9 cellular contexts compared by ENCODE assay signal in genomic region chr6:29749668-29750067, GRCh38. TPM values are rescaled to one million over a fixed set of nuclear protein-coding genes. Genes with fewer than 3 reads are reported as not detected.
DNase-seq lines count a peak whose midpoint lies in the region; ATAC-seq and TF ChIP-seq lines count a peak whose summit lies in the region.
"Had no signal": no experiment of that assay in that cellular context is flagged by ENCODE, and none has a peak within 500 bp of the region (broad histone marks: within the 10 kb centered on the region; RNA-seq: fewer than 3 reads in every experiment).

No MANE protein-coding gene starts in this region.

- H3K9me3 ChIP-seq in adipocyte (ENCODE audit: control insufficient read depth, low read length) (no peaks in the 10 kb centered on the region), tibial artery (no peaks in the 10 kb centered on the region), MG63 (no peaks in the 10 kb centered on the region)

- ATAC-seq in activated T-cell treated with anti-CD3 and anti-CD28 coated beads, Interleukin-2, amount 50 U/mL, for 72 hours (replicated peaks in 1 of 2), result no peak

- H3K27me3 Mint-ChIP-seq in activated T-cell treated with anti-CD3 and anti-CD28 coated beads, Interleukin-2, amount 50 U/mL, for 72 hours (ENCODE audit: low read depth), result no peaks in the 10 kb centered on the region

- H3K27ac Mint-ChIP-seq in activated T-cell treated with anti-CD3 and anti-CD28 coated beads, Interleukin-2, amount 50 U/mL, for 72 hours, result peak overlapping the region; percentile 11

- H3K9me3 Mint-ChIP-seq in activated T-cell treated with anti-CD3 and anti-CD28 coated beads, Interleukin-2, amount 50 U/mL, for 72 hours, result no peaks in the 10 kb centered on the region

- H3K36me3 ChIP-seq in adipocyte (ENCODE audit: control insufficient read depth, insufficient read depth, low read length, severe bottlenecking) (no peaks in the 10 kb centered on the region), tibial artery (peaks cover 0 to 6% (median under 1%) of the 10 kb centered on the region in 3 donors), MG63 (no peaks in the 10 kb centered on the region)

- no peak overlapping the region for H3K9ac ChIP-seq in adipocyte (ENCODE audit: low read length)

- no peak for TF ChIP-seq CTCF in tibial artery (IDR thresholded peaks at IDR 0.05)

- peaks cover 5% of the 10 kb centered on the region for H3K4me1 ChIP-seq in adipocyte (ENCODE audit: control insufficient read depth, insufficient read depth, low read length)
- peaks cover 0 to 38% (median 26%) of the 10 kb centered on the region in 4 donors for H3K4me1 ChIP-seq in tibial artery

- H3K4me3 ChIP-seq in adipocyte (ENCODE audit: low read length), result peak overlapping the region; percentile 88
- peak overlapping the region; percentile 74 for H3K4me3 ChIP-seq in tibial artery
- H3K4me3 ChIP-seq in MG63, result no peak overlapping the region; the same call in 1 of the 2 replicates

- H3K36me3 Mint-ChIP-seq in activated T-cell treated with anti-CD3 and anti-CD28 coated beads, Interleukin-2, amount 50 U/mL, for 72 hours (ENCODE audit: insufficient read depth in 2 of 2), result no peaks in the 10 kb centered on the region

- DNase-seq in activated T-cell treated with anti-CD3 and anti-CD28 coated beads, Interleukin-2, amount 50 U/mL, for 72 hours, result no peak
- DNase-seq in activated T-cell treated with anti-CD3 and anti-CD28 coated beads, Interleukin-2, amount 50 U/mL, for 1 hour, result no peak
- DNase-seq in adipocyte (ENCODE audit: low read depth) (no peak), medulla oblongata (ENCODE audit: extremely low spot score) (peak; percentile 7), tibial artery (no peak), DMS79 treated with DMSO at 0.1 percent for 48 hours (lab: John Stamatoyannopoulos, UW) (no peak), GDM1 (lab: John Stamatoyannopoulos, UW) (no peak), MG63 (no peak)
- DNase-seq: NCI-H2081 treated with DMSO at 0.1 percent for 48 hours had no signal

- intact Hi-C loops in tibial artery (cut with DNase I; ENCODE audit: low total_unique reads), result loop anchor here (10.0 kb wide), 1 partner anchor 45 kb away; no protein-coding TSS in a partner anchor

- no peaks in the 10 kb centered on the region for H3K27me3 ChIP-seq in adipocyte (replicated peaks; ENCODE audit: control insufficient read depth, insufficient read depth, low read length)
- no peaks in the 10 kb centered on the region for H3K27me3 ChIP-seq in tibial artery
- H3K27me3 ChIP-seq in MG63, result no peaks in the 10 kb centered on the region

- peaks cover 38% of the 10 kb centered on the region for H3K4me1 Mint-ChIP-seq in activated T-cell treated with anti-CD3 and anti-CD28 coated beads, Interleukin-2, amount 50 U/mL, for 72 hours (ENCODE audit: low read depth)

- H3K27ac ChIP-seq in tibial artery, result peak overlapping the region; percentile 74 to 82

- H3K4me3 Mint-ChIP-seq in activated T-cell treated with anti-CD3 and anti-CD28 coated beads, Interleukin-2, amount 50 U/mL, for 72 hours, result peak overlapping the region; percentile 94

RNA-seq across cellular contexts. Expression of gene HLA-F, which starts 26.4 kb away (rescaled TPM):
- total RNA-seq in activated T-cell treated with anti-CD3 and anti-CD28 coated beads, Interleukin-2, amount 50 U/mL, for 72 hours, result 100 to 1,000 TPM; 238 to 275 TPM
- 8.0 and 12.9 TPM in 2 replicates for total RNA-seq in MG63 (2014; rRNA removed; shearing (Covaris generic); ENCODE audit: low replicate concordance)

Comparison
In these comparisons a context has a peak if more than half of its experiments do, and no peak if none do; other contexts are left out.
1. RNA of gene HLA-F, which starts 26.4 kb away (total RNA-seq): 238 to 275 TPM in activated T-cell treated with anti-CD3 and anti-CD28 coated beads, Interleukin-2, amount 50 U/mL, for 72 hours; 8.0 to 12.9 TPM in MG63; every median in the first group is over 10 times any median in the second.